In the genomic region with DNA sequence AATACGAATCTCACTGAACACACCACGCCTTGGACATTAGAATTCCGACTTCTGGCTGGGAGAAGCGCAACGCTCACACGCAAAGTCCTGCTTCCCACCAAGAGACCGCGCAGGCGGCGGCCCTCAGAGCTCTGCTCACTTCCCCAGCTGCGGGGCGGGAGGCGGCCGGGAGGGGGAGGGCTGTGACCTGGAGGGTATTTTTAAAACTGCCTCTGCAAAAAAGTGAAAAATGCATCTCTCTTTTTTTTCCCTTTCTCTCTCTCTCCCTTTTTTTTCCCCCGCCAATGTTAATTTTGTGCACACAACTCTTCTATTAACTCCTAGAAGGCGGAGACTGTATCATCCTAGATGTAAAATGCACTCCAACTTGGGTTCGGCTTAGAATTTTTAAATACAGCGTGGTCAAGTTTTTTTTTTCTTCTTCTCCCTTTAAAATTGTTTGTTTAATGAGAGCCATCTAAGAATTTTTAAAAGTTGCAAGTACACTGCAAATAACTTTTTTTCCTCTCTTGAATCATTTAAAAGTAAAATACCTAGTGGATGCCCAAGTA, we compare ENCODE assay signal across 8 cellular contexts.
A peak's percentile ranks its signal among the peaks of the same experiment; 100 is the strongest.
DNase-seq lines count a peak whose midpoint lies in the region; ATAC-seq and TF ChIP-seq lines count a peak whose summit lies in the region.

No MANE protein-coding gene starts in this region.

- peak overlapping the region; percentile 78; the same call in 1 of the 2 replicates for H3K27ac ChIP-seq in HEK293 (ENCODE audit: extremely low read depth, low read depth, low read length)
- H3K27ac ChIP-seq in lung (ENCODE audit: low read depth in 1 of 2, low read length in 1 of 2): peak overlapping the region; percentile 84 to 98

- no peaks in the 10 kb centered on the region for H3K9me3 Mint-ChIP-seq in type B pancreatic cell

- peaks cover 11% of the 10 kb centered on the region for H3K27me3 Mint-ChIP-seq in type B pancreatic cell

- peaks cover 5% of the 10 kb centered on the region for H3K36me3 Mint-ChIP-seq in type B pancreatic cell

- POLR2A ChIA-PET in HEK293 (lab: Yijun Ruan, JAX): interaction anchor here (0.9 to 1.2 kb wide), 7 partner anchors 15 to 197 kb away, joined by 3 to 8 read pairs (median 3); partner anchors contain the start of gene UTRN

- H3K27ac Mint-ChIP-seq in type B pancreatic cell: peak overlapping the region; percentile 99

- WGBS in lung, 2 donors: 6 to 8% methylated on average over 18 of the region's 18 CpGs

- peak; percentile 42 for ATAC-seq in GM18517 (IDR thresholded peaks at IDR 0.05; ENCODE audit: unreplicated experiment)
- ATAC-seq in lung (ENCODE audit: insufficient read depth, low FRiP score): peak; percentile 36

- H3K9me3 ChIP-seq in HEK293 (ENCODE audit: control insufficient read depth, insufficient read depth, low read depth, low read length) (no peaks in the 10 kb centered on the region), lung (ENCODE audit: control insufficient read depth in 2 of 2, insufficient read depth in 1 of 2, low read length in 1 of 2) (no peaks in the 10 kb centered on the region)

- peaks cover 22% of the 10 kb centered on the region for H3K4me1 Mint-ChIP-seq in type B pancreatic cell (ENCODE audit: unreplicated experiment)

- H3K4me1 ChIP-seq in HEK293 (ENCODE audit: control insufficient read depth, insufficient read depth, low read length) (no peaks in the 10 kb centered on the region), lung (ENCODE audit: control insufficient read depth in 2 of 2, insufficient read depth in 2 of 2, low read length in 2 of 2) (peaks cover 3 to 8% of the 10 kb centered on the region in 2 donors)

- no peak for TF ChIP-seq POLR2A in NB4 (IDR thresholded peaks at IDR 0.05; ENCODE audit: extremely low read depth, insufficient read length)

- H3K4me3 ChIP-seq in HEK293 (ENCODE audit: low read depth, low read length): peak overlapping the region; percentile 68
- peak overlapping the region; percentile 60 for H3K4me3 ChIP-seq in NB4 (ENCODE audit: low read depth, low read length)
- peak overlapping the region; percentile 61 to 66 for H3K4me3 ChIP-seq in cardiac fibroblast (replicated peaks in 1 of 2; ENCODE audit: low read depth in 2 of 2, low read length in 2 of 2)
- H3K4me3 ChIP-seq in lung: no peak overlapping the region

- no peak for DNase-seq in NB4 (ENCODE audit: low read depth)
- no peak for DNase-seq in cardiac fibroblast (ENCODE audit: low read depth in 2 of 2)
- DNase-seq in lung (ENCODE audit: low spot score): no peak
- DNase-seq in type B pancreatic cell (ENCODE audit: extremely low spot score, unreplicated experiment): no peak
- DNase-seq in NCI-H1436 treated with DMSO at 0.1 percent for 48 hours (lab: John Stamatoyannopoulos, UW): no peak
- DNase-seq in DMS53 (lab: John Stamatoyannopoulos, UW): no peak

- H3K27me3 ChIP-seq in lung (ENCODE audit: control insufficient read depth, insufficient read depth): no peaks in the 10 kb centered on the region

- H3K36me3 ChIP-seq in HEK293 (ENCODE audit: control insufficient read depth in 2 of 2, insufficient read depth in 1 of 2, low read length in 2 of 2) (no peaks in the 10 kb centered on the region), lung (ENCODE audit: control insufficient read depth in 2 of 2, insufficient read depth in 2 of 2, low read length in 2 of 2) (no peaks in the 10 kb centered on the region)

- H3K4me3 Mint-ChIP-seq in type B pancreatic cell: peak overlapping the region; percentile 92

- CTCF ChIA-PET in HEK293 (lab: Yijun Ruan, JAX): interaction anchor here (0.5 to 3.6 kb wide), 19 partner anchors 8 to 289 kb away, joined by 3 to 19 read pairs (median 3); partner anchors contain the start of gene STX11

- TF ChIP-seq CTCF in HEK293 (tag by site-specific recombination; IDR thresholded peaks at IDR 0.05) (no peak), NB4 (IDR thresholded peaks at IDR 0.05; ENCODE audit: low read depth, low read length) (no peak), cardiac fibroblast (IDR thresholded peaks at IDR 0.05; ENCODE audit: low read depth, low read length) (peak; percentile 34), lung (IDR thresholded peaks at IDR 0.05; ENCODE audit: control extremely low read depth, extremely low read depth) (no peak), type B pancreatic cell (conservative IDR thresholded peaks at IDR 0.05) (no peak)

TF ChIP-seq in HEK293, 187 proteins besides CTCF, POLR2A, EP300 and RAD21 (continues in another document):
- TF ChIP-seq PRDM1 (tag by site-specific recombination; IDR thresholded peaks at IDR 0.05) (peak; percentile 90), ZSCAN30 (tag by site-specific recombination; IDR thresholded peaks at IDR 0.05) (no peak; the same call in 1 of the 2 replicates), ZNF335 (tag by site-specific recombination; conservative IDR thresholded peaks at IDR 0.05) (peak; percentile 44), ZNF202 (tag by site-specific recombination; IDR thresholded peaks at IDR 0.05; ENCODE audit: borderline replicate concordance) (no peak), ZNF416 (tag by site-specific recombination; IDR thresholded peaks at IDR 0.05) (no peak), ZBTB17 (tag by site-specific recombination; IDR thresholded peaks at IDR 0.05) (peak; percentile 15; the same call in 1 of the 2 replicates), ZNF155 (tag by site-specific recombination; IDR thresholded peaks at IDR 0.05) (no peak), ZNF121 (tag by site-specific recombination; IDR thresholded peaks at IDR 0.05) (no peak), GLIS1 (tag by site-specific recombination; IDR thresholded peaks at IDR 0.05) (0 out of 2 replicates have a peak, but pooled peaks have one; percentile 7), ZNF324 (tag by site-specific recombination; IDR thresholded peaks at IDR 0.05) (no peak), ZNF585B (tag by site-specific recombination; IDR thresholded peaks at IDR 0.05) (no peak), ZNF529 (tag by site-specific recombination; IDR thresholded peaks at IDR 0.05; ENCODE audit: insufficient replicate concordance) (no peak), ZFP37 (tag by site-specific recombination; IDR thresholded peaks at IDR 0.05) (no peak), ZBTB1 (tag by site-specific recombination; IDR thresholded peaks at IDR 0.05) (no peak), ZNF10 (tag by site-specific recombination; IDR thresholded peaks at IDR 0.05) (no peak), ZNF362 (tag by site-specific recombination; IDR thresholded peaks at IDR 0.05) (0 out of 2 replicates have a peak, but pooled peaks have one; percentile 53), SCRT2 (tag by site-specific recombination; IDR thresholded peaks at IDR 0.05) (no peak), KLF16 (tag by site-specific recombination; IDR thresholded peaks at IDR 0.05) (0 out of 2 replicates have a peak, but pooled peaks have one; percentile 7), ZNF596 (tag by site-specific recombination; IDR thresholded peaks at IDR 0.05) (peak; percentile 48; the same call in 1 of the 2 replicates), FEZF1 (tag by site-specific recombination; IDR thresholded peaks at IDR 0.05) (0 out of 2 replicates have a peak, but pooled peaks have one; percentile 27), ZNF37A (tag by site-specific recombination; IDR thresholded peaks at IDR 0.05) (no peak), ZNF184 (tag by site-specific recombination; IDR thresholded peaks at IDR 0.05) (no peak), ZNF513 (tag by site-specific recombination; IDR thresholded peaks at IDR 0.05) (no peak), ZNF248 (tag by site-specific recombination; IDR thresholded peaks at IDR 0.05) (no peak), ZNF76 (tag by site-specific recombination; IDR thresholded peaks at IDR 0.05; ENCODE audit: borderline replicate concordance, low read depth) (peak; percentile 10; the same call in 1 of the 2 replicates), BCL11A (tag by site-specific recombination; IDR thresholded peaks at IDR 0.05; ENCODE audit: low read depth) (no peak), ZNF561 (tag by site-specific recombination; IDR thresholded peaks at IDR 0.05; ENCODE audit: borderline replicate concordance) (no peak), ZNF654 (tag by site-specific recombination; IDR thresholded peaks at IDR 0.05; ENCODE audit: low read depth) (no peak)
- TF ChIP-seq, protein P1, sequence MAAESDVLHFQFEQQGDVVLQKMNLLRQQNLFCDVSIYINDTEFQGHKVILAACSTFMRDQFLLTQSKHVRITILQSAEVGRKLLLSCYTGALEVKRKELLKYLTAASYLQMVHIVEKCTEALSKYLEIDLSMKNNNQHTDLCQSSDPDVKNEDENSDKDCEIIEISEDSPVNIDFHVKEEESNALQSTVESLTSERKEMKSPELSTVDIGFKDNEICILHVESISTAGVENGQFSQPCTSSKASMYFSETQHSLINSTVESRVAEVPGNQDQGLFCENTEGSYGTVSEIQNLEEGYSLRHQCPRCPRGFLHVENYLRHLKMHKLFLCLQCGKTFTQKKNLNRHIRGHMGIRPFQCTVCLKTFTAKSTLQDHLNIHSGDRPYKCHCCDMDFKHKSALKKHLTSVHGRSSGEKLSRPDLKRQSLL (tag by site-specific recombination; IDR thresholded peaks at IDR 0.05): no peak
